ENCODE assay signal across 2 cellular contexts in genomic region chr1:148808268-148808935, GRCh38. TPM values are rescaled to one million over a fixed set of nuclear protein-coding genes. Genes with fewer than 3 reads are reported as not detected.
"Had no signal": no experiment of that assay in that cellular context is flagged by ENCODE, and none has a peak within 500 bp of the region (broad histone marks: within the 10 kb centered on the region; RNA-seq: fewer than 3 reads in every experiment).

No MANE protein-coding gene starts in this region.

RNA-seq across cellular contexts. Expression of gene NUDT4B, which starts 59.8 kb away (rescaled TPM):
- total RNA-seq: activated CD8-positive, alpha-beta T cell treated with anti-CD3 and anti-CD28 coated beads for 36 hours; vagina had no signal
